ENCODE assay signal across 8 cellular contexts in genomic region chr9:6681957-6682501, GRCh38. TPM values are rescaled to one million over a fixed set of nuclear protein-coding genes. Genes with fewer than 3 reads are reported as not detected.
A peak's percentile ranks its signal among the peaks of the same experiment; 100 is the strongest.
DNase-seq lines count a peak whose midpoint lies in the region; ATAC-seq and TF ChIP-seq lines count a peak whose summit lies in the region.

No MANE protein-coding gene starts in this region.

- peaks cover 14% of the 10 kb centered on the region for H3K36me3 Mint-ChIP-seq in activated CD4-positive, alpha-beta T cell treated with anti-CD3 and anti-CD28 coated beads for 36 hours (ENCODE audit: low read depth)
- H3K36me3 Mint-ChIP-seq in activated naive CD4-positive, alpha-beta T cell treated with anti-CD3 and anti-CD28 coated beads, Interleukin-2, amount 50 U/mL, for 72 hours: peaks cover 6 to 16% of the 10 kb centered on the region in 2 donors

- peak overlapping the region; percentile 95 to 99 (median 98) for H3K27ac ChIP-seq in stomach

- H3K9me3 ChIP-seq in stomach: no peaks in the 10 kb centered on the region

- TF ChIP-seq EP300 in stomach (IDR thresholded peaks at IDR 0.05): no peak

- H3K27me3 Mint-ChIP-seq in activated CD4-positive, alpha-beta T cell treated with anti-CD3 and anti-CD28 coated beads for 36 hours: no peaks in the 10 kb centered on the region

- peak; percentile 18 for DNase-seq in activated CD4-positive, alpha-beta T cell treated with anti-CD3 and anti-CD28 coated beads for 36 hours
- no peak for DNase-seq in activated CD4-positive, alpha-beta T cell treated with anti-CD3 and anti-CD28 coated beads for 4 hours
- no peak for DNase-seq in activated naive CD4-positive, alpha-beta T cell treated with anti-CD3 and anti-CD28 coated beads, Interleukin-2, amount 50 U/mL, for 72 hours (ENCODE audit: low spot score in 2 of 2)
- DNase-seq in iris pigment epithelial cell (ENCODE audit: low read depth) (peak; percentile 18), stomach (no peak), globus pallidus (ENCODE audit: low spot score) (no peak), NCI-H1436 treated with DMSO at 0.1 percent for 48 hours (lab: John Stamatoyannopoulos, UW) (no peak)

- H3K4me1 Mint-ChIP-seq in activated CD4-positive, alpha-beta T cell treated with anti-CD3 and anti-CD28 coated beads for 36 hours: peaks cover 20% of the 10 kb centered on the region

- H3K27ac Mint-ChIP-seq in activated CD4-positive, alpha-beta T cell treated with anti-CD3 and anti-CD28 coated beads for 36 hours: peak overlapping the region; percentile 99
- H3K27ac Mint-ChIP-seq in activated naive CD4-positive, alpha-beta T cell treated with anti-CD3 and anti-CD28 coated beads, Interleukin-2, amount 50 U/mL, for 72 hours: peak overlapping the region; percentile 99

- H3K27me3 ChIP-seq in stomach: no peaks in the 10 kb centered on the region

- 25 to 38% (median 32%) methylated on average over 15 of the region's 15 CpGs for WGBS in stomach, 5 donors

- POLR2A ChIA-PET in activated CD4-positive, alpha-beta T cell treated with anti-CD3 and anti-CD28 coated beads for 36 hours (lab: Charles Lee): interaction anchor here (1.0 to 3.2 kb wide), 5 partner anchors 21 to 269 kb away, joined by 3 to 18 read pairs (median 7); partner anchors contain the start of genes KDM4C and UHRF2

- intact Hi-C loops in activated CD4-positive, alpha-beta T cell treated with anti-CD3 and anti-CD28 coated beads for 36 hours (cut with DNase I, micrococcal nuclease): loop anchor here (1.0 to 5.0 kb wide), 12 partner anchors 22 to 1290 kb away; partner anchors contain the start of genes KDM4C (in 2 of the 2), UHRF2 (in 2 of the 2) and GLDC (in 1 of the 2)
- intact Hi-C loops in stomach (cut with DNase I; ENCODE audit: low total_unique reads): no loop called here

- H3K9me3 Mint-ChIP-seq in activated CD4-positive, alpha-beta T cell treated with anti-CD3 and anti-CD28 coated beads for 36 hours (ENCODE audit: low read depth): no peaks in the 10 kb centered on the region
- H3K9me3 Mint-ChIP-seq in activated naive CD4-positive, alpha-beta T cell treated with anti-CD3 and anti-CD28 coated beads, Interleukin-2, amount 50 U/mL, for 72 hours: no peaks in the 10 kb centered on the region

- no peak for ATAC-seq in activated CD4-positive, alpha-beta T cell treated with anti-CD3 and anti-CD28 coated beads for 36 hours
- ATAC-seq in activated naive CD4-positive, alpha-beta T cell treated with anti-CD3 and anti-CD28 coated beads, Interleukin-2, amount 50 U/mL, for 72 hours: peak in 1 of 2 donors; percentile 0
- ATAC-seq in HG02678 (IDR thresholded peaks at IDR 0.05; ENCODE audit: unreplicated experiment): no peak

- TF ChIP-seq POLR2A in stomach (IDR thresholded peaks at IDR 0.05): no peak

- peak overlapping the region; percentile 52 to 79 (median 65) for H3K4me3 ChIP-seq in stomach

- H3K4me3 Mint-ChIP-seq in activated CD4-positive, alpha-beta T cell treated with anti-CD3 and anti-CD28 coated beads for 36 hours: peak overlapping the region; percentile 88

- TF ChIP-seq CTCF in stomach (IDR thresholded peaks at IDR 0.05): no peak

- H3K4me1 ChIP-seq in stomach: peaks cover 0 to 24% (median 15%) of the 10 kb centered on the region in 4 donors

- no peaks in the 10 kb centered on the region for H3K36me3 ChIP-seq in stomach

- CTCF ChIA-PET in activated CD4-positive, alpha-beta T cell treated with anti-CD3 and anti-CD28 coated beads for 36 hours (lab: Charles Lee): interaction anchor here (0.7 to 1.7 kb wide), 3 partner anchors 21 to 1198 kb away, joined by 3 to 11 read pairs (median 3); no protein-coding TSS in a partner anchor

RNA-seq across cellular contexts. Expression of gene GLDC, which starts 36.5 kb away (rescaled TPM):
- total RNA-seq in activated CD4-positive, alpha-beta T cell treated with anti-CD3 and anti-CD28 coated beads for 36 hours: 1 to 10 TPM in 1 of 2 experiments, under 1 TPM in 1; 0.95 to 1.8 TPM
- total RNA-seq in activated naive CD4-positive, alpha-beta T cell treated with anti-CD3 and anti-CD28 coated beads, Interleukin-2, amount 50 U/mL, for 72 hours: 1 to 10 TPM in 1 of 2 donors, under 1 TPM in 1; 0.96 to 2.5 TPM
- 1 to 10 TPM in 1 of 5 donors, under 1 TPM in 1, not detected in 3; 0.37 to 2.2 TPM for total RNA-seq in stomach
- 1 to 10 TPM in 1 of 3 donors, under 1 TPM in 1, not detected in 1; 0.31 to 3.7 TPM for polyA plus RNA-seq in stomach

Comparison
In these comparisons a context has a peak if more than half of its experiments do, and no peak if none do; other contexts are left out.
1. DNase-seq: peak in activated CD4-positive, alpha-beta T cell treated with anti-CD3 and anti-CD28 coated beads for 36 hours (single experiment) and iris pigment epithelial cell (single experiment); none in activated CD4-positive, alpha-beta T cell treated with anti-CD3 and anti-CD28 coated beads for 4 hours (0 of 2), activated naive CD4-positive, alpha-beta T cell treated with anti-CD3 and anti-CD28 coated beads, Interleukin-2, amount 50 U/mL, for 72 hours (0 of 2), stomach (single experiment), globus pallidus (single experiment) and NCI-H1436 treated with DMSO at 0.1 percent for 48 hours (single experiment).